Comparison of ENCODE assay signal across 2 cellular contexts in genomic region chr19:15636026-15636425, GRCh38.
TF ChIP-seq lines count a peak whose summit lies in the region.

No MANE protein-coding gene starts in this region.

TF ChIP-seq in liver, 16 proteins besides CTCF, POLR2A, EP300 and RAD21:
- no peak for TF ChIP-seq TAF1 (conservative IDR thresholded peaks at IDR 0.05)

TF ChIP-seq in HepG2, 621 proteins besides CTCF, POLR2A, EP300 and RAD21:
- TF ChIP-seq ZNF672 (CRISPR knock-in tag; IDR thresholded peaks at IDR 0.05) (no peak), ZNF567 (CRISPR knock-in tag; IDR thresholded peaks at IDR 0.05; ENCODE audit: borderline replicate concordance) (no peak), SATB2 (CRISPR knock-in tag; IDR thresholded peaks at IDR 0.05) (no peak), BORCS8-MEF2B (CRISPR knock-in tag; IDR thresholded peaks at IDR 0.05) (no peak), TOE1 (CRISPR knock-in tag; IDR thresholded peaks at IDR 0.05) (no peak), FOSL2 (CRISPR knock-in tag; IDR thresholded peaks at IDR 0.05) (no peak), ZNF607 (CRISPR knock-in tag; IDR thresholded peaks at IDR 0.05; ENCODE audit: borderline replicate concordance) (no peak), NCOA5 (CRISPR knock-in tag; IDR thresholded peaks at IDR 0.05) (no peak), ATF1 (CRISPR knock-in tag; IDR thresholded peaks at IDR 0.05) (no peak), ZMYM3 (CRISPR knock-in tag; IDR thresholded peaks at IDR 0.05) (no peak), NR2F6 (IDR thresholded peaks at IDR 0.05) (no peak), NR2F6 (CRISPR knock-in tag; IDR thresholded peaks at IDR 0.05) (no peak)
- TF ChIP-seq, protein P1, sequence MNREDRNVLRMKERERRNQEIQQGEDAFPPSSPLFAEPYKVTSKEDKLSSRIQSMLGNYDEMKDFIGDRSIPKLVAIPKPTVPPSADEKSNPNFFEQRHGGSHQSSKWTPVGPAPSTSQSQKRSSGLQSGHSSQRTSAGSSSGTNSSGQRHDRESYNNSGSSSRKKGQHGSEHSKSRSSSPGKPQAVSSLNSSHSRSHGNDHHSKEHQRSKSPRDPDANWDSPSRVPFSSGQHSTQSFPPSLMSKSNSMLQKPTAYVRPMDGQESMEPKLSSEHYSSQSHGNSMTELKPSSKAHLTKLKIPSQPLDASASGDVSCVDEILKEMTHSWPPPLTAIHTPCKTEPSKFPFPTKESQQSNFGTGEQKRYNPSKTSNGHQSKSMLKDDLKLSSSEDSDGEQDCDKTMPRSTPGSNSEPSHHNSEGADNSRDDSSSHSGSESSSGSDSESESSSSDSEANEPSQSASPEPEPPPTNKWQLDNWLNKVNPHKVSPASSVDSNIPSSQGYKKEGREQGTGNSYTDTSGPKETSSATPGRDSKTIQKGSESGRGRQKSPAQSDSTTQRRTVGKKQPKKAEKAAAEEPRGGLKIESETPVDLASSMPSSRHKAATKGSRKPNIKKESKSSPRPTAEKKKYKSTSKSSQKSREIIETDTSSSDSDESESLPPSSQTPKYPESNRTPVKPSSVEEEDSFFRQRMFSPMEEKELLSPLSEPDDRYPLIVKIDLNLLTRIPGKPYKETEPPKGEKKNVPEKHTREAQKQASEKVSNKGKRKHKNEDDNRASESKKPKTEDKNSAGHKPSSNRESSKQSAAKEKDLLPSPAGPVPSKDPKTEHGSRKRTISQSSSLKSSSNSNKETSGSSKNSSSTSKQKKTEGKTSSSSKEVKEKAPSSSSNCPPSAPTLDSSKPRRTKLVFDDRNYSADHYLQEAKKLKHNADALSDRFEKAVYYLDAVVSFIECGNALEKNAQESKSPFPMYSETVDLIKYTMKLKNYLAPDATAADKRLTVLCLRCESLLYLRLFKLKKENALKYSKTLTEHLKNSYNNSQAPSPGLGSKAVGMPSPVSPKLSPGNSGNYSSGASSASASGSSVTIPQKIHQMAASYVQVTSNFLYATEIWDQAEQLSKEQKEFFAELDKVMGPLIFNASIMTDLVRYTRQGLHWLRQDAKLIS (CRISPR knock-in tag; IDR thresholded peaks at IDR 0.05), result no peak
TF ChIP-seq in HepG2: peak in this region for 0.
